In genomic region chr3:56154297-56154696, GRCh38 we compare ENCODE assay signal across 26 cellular contexts.
A peak's percentile ranks its signal among the peaks of the same experiment; 100 is the strongest.
DNase-seq lines count a peak whose midpoint lies in the region; ATAC-seq and TF ChIP-seq lines count a peak whose summit lies in the region.
"Had no signal": no experiment of that assay in that cellular context is flagged by ENCODE, and none has a peak within 500 bp of the region (broad histone marks: within the 10 kb centered on the region; RNA-seq: fewer than 3 reads in every experiment).

No MANE protein-coding gene starts in this region.

- H3K4me2 ChIP-seq in GM23248 (ENCODE audit: unreplicated experiment), result no peak overlapping the region
- H3K4me2 ChIP-seq: SK-N-SH had no signal

- H4K20me1 ChIP-seq in GM23248 (ENCODE audit: insufficient read depth), result no peaks in the 10 kb centered on the region

- H3K36me3 ChIP-seq in GM23248 (ENCODE audit: low read depth) (no peaks in the 10 kb centered on the region), endodermal cell (ENCODE audit: control insufficient read depth, insufficient read depth, low read length) (no peaks in the 10 kb centered on the region)
- H3K36me3 ChIP-seq: ascending aorta, pancreas, uterus had no signal

- no peak overlapping the region for H2AFZ ChIP-seq in GM23248

- no peaks in the 10 kb centered on the region for H3K79me2 ChIP-seq in GM23248 (ENCODE audit: insufficient read depth)

- H3K4me3 Mint-ChIP-seq in endodermal cell, result no peak overlapping the region
- H3K4me3 Mint-ChIP-seq: activated T-helper 17 cell treated with anti-CD3 and anti-CD28 coated beads, Interleukin-2, amount 50 U/mL, for 72 hours; CD4-positive, CD25-positive, alpha-beta regulatory T cell; effector memory CD8-positive, alpha-beta T cell; H9; natural killer cell had no signal

- H3K27me3 Mint-ChIP-seq in endodermal cell (ENCODE audit: insufficient read depth), result no peaks in the 10 kb centered on the region
- H3K27me3 Mint-ChIP-seq: activated T-helper 17 cell treated with anti-CD3 and anti-CD28 coated beads, Interleukin-2, amount 50 U/mL, for 72 hours; CD4-positive, CD25-positive, alpha-beta regulatory T cell; effector memory CD8-positive, alpha-beta T cell had no signal

- H3K9me3 Mint-ChIP-seq in endodermal cell, result no peaks in the 10 kb centered on the region
- H3K9me3 Mint-ChIP-seq: activated T-helper 17 cell treated with anti-CD3 and anti-CD28 coated beads, Interleukin-2, amount 50 U/mL, for 72 hours; H9 had no signal

- in situ Hi-C loops in GM23248 (cut with MboI), result no loop called here

- TF ChIP-seq CTCF in AG10803 (conservative IDR thresholded peaks at IDR 0.05; ENCODE audit: low read length) (no peak), fibroblast of villous mesenchyme (IDR thresholded peaks at IDR 0.05; ENCODE audit: insufficient read depth, low read depth, low read length) (no peak), endodermal cell (conservative IDR thresholded peaks at IDR 0.05) (no peak), GM20000 (IDR thresholded peaks at IDR 0.05; ENCODE audit: extremely low read depth, missing control alignments) (no peak)

- no peak overlapping the region for H3K27ac Mint-ChIP-seq in endodermal cell
- H3K27ac Mint-ChIP-seq: activated naive CD4-positive, alpha-beta T cell treated with anti-CD3 and anti-CD28 coated beads, Interleukin-2, amount 50 U/mL, for 72 hours; activated T-helper 17 cell treated with anti-CD3 and anti-CD28 coated beads, Interleukin-2, amount 50 U/mL, for 72 hours; CD4-positive, CD25-positive, alpha-beta regulatory T cell; effector memory CD8-positive, alpha-beta T cell; H9; natural killer cell had no signal

- no peak for ATAC-seq in HG02852 (IDR thresholded peaks at IDR 0.05; ENCODE audit: unreplicated experiment)
- ATAC-seq: activated T-helper 17 cell treated with anti-CD3 and anti-CD28 coated beads, Interleukin-2, amount 50 U/mL, for 72 hours; effector memory CD8-positive, alpha-beta T cell; natural killer cell; pancreas; sciatic nerve had no signal

- H3K4me1 ChIP-seq in GM23248 (ENCODE audit: insufficient read depth) (peaks cover 14% of the 10 kb centered on the region), endodermal cell (ENCODE audit: control insufficient read depth, insufficient read depth, low read length) (no peaks in the 10 kb centered on the region)
- H3K4me1 ChIP-seq: ascending aorta, pancreas, uterus had no signal

- H3K4me1 Mint-ChIP-seq in endodermal cell, result no peaks in the 10 kb centered on the region
- H3K4me1 Mint-ChIP-seq: activated T-helper 17 cell treated with anti-CD3 and anti-CD28 coated beads, Interleukin-2, amount 50 U/mL, for 72 hours; CD4-positive, CD25-positive, alpha-beta regulatory T cell; natural killer cell had no signal

- H3K27me3 ChIP-seq in GM23248 (replicated peaks; ENCODE audit: insufficient read depth), result no peaks in the 10 kb centered on the region
- no peaks in the 10 kb centered on the region for H3K27me3 ChIP-seq in endodermal cell (ENCODE audit: control insufficient read depth, insufficient read depth, low read length, poor library complexity, severe bottlenecking)
- H3K27me3 ChIP-seq: ascending aorta, pancreas, uterus had no signal

- H3F3A ChIP-seq in GM23248 (ENCODE audit: insufficient read depth), result 0 out of 2 replicates have a peak, but pooled peaks cover 5% of the 10 kb centered on the region

- WGBS in GM23248 (ENCODE audit: low coverage in 1 of 2, low lambda C conversion rate in 2 of 2, missing lambda C conversion rate in 2 of 2), 2 experiments, result 97 to 100% methylated on average over 1 of the region's 1 CpG
- WGBS in endodermal cell (ENCODE audit: insufficient coverage in 1 of 2, insufficient read length in 1 of 2), 2 experiments, result 81% methylated on average over 1 of the region's 1 CpG; no CpG with 5 or more reads in 1 of the 2 experiments

- H3K9me2 ChIP-seq in GM23248 (ENCODE audit: insufficient read depth), result no peaks in the 10 kb centered on the region
- H3K9me2 ChIP-seq: SK-N-SH had no signal

- H3K36me3 Mint-ChIP-seq in endodermal cell (ENCODE audit: low read depth), result no peaks in the 10 kb centered on the region
- H3K36me3 Mint-ChIP-seq: activated naive CD4-positive, alpha-beta T cell treated with anti-CD3 and anti-CD28 coated beads, Interleukin-2, amount 50 U/mL, for 72 hours; CD4-positive, CD25-positive, alpha-beta regulatory T cell; natural killer cell had no signal

- DNase-seq in AG10803 (ENCODE audit: low read depth) (peak; percentile 30), GM23248 (peak; percentile 33), RKO (ENCODE audit: low spot score) (peak; percentile 11), fibroblast of villous mesenchyme (ENCODE audit: low read depth) (peak; percentile 10), endodermal cell (no peak), GM20000 (ENCODE audit: low spot score) (no peak), NCI-H1417 (lab: John Stamatoyannopoulos, UW) (no peak)
- DNase-seq: activated CD8-positive, alpha-beta memory T cell treated with anti-CD3 and anti-CD28 coated beads, Interleukin-2, amount 50 U/mL, for 4 hours; CD4-positive, CD25-positive, alpha-beta regulatory T cell; effector memory CD8-positive, alpha-beta T cell; H9; KG1; natural killer cell; NCI-H2107; NCI-H510A; pancreas; RPMI8226; SK-N-SH; T-helper 2 cell; uterus had no signal

- H3K9me3 ChIP-seq in GM23248 (ENCODE audit: low read depth), result no peaks in the 10 kb centered on the region
- no peaks in the 10 kb centered on the region for H3K9me3 ChIP-seq in endodermal cell (ENCODE audit: control insufficient read depth, low read length)
- H3K9me3 ChIP-seq: ascending aorta, pancreas, SK-N-SH, uterus had no signal

- no peak overlapping the region for H3K9ac ChIP-seq in GM23248
- H3K9ac ChIP-seq in endodermal cell (ENCODE audit: extremely low read depth, low read length, poor library complexity, severe bottlenecking), result no peak overlapping the region
- H3K9ac ChIP-seq: SK-N-SH had no signal

- H3K27ac ChIP-seq in GM23248 (no peak overlapping the region), endodermal cell (ENCODE audit: low read depth, low read length) (no peak overlapping the region)
- H3K27ac ChIP-seq: ascending aorta, pancreas, uterus, VCaP had no signal

- H3K4me3 ChIP-seq in AG10803 (ENCODE audit: low read length) (no peak overlapping the region), GM23248 (no peak overlapping the region), fibroblast of villous mesenchyme (ENCODE audit: low read depth, low read length) (no peak overlapping the region), endodermal cell (ENCODE audit: low read length) (no peak overlapping the region)
- H3K4me3 ChIP-seq: ascending aorta, pancreas, uterus had no signal

Comparison
In these comparisons a context has a peak if more than half of its experiments do, and no peak if none do; other contexts are left out.
1. DNase-seq: peak in AG10803 (single experiment), GM23248 (single experiment), RKO (single experiment) and fibroblast of villous mesenchyme (single experiment); none in endodermal cell (single experiment), GM20000 (single experiment) and NCI-H1417 (0 of 3).